ENCODE assay signal across 1 cellular context in the genomic region with DNA sequence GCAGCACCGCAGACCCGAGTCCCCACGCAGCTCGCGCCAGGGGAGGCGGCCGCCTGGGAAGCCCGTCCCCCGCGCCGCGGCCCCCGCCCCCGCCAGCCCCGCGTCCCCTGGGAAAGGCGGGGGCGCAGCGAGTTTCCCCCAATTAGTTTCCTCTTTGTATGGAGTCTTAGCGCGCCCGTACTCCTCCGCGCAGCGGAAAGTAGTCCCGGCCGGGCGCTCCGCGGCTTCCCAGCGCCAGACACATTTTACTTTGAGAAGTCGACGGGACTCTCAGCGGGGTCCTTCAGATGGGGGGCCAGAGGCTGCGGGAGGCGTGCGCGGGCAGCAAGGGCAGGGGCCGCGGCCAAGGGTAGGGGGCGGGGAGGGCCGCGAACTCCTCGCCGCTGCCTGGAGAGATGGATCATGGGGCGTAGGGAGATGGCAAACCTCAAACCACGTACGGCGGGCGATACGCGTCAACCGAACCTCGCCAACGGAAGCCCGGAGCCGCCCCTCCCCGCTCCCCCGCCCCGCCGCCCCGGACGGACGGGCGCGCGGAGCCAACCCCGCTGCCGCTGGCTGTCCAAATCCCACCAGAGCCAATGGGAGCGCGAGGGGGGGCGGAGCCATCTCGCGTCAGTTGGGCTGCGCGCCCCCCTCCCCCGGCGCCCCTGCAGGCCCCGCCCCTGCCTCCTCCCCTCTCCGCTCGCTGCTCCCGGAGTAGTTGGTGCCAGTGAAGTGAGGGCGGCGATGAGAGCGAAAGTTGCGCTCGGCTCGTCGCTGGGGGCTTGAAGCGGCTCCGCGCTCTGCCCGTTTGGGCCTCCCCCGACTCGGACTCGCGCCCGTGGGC.
TF ChIP-seq lines count a peak whose summit lies in the region.

A gene (plus strand): TSS at position 706 of the 829 bp plus-strand sequence. CDS start 238 bp downstream, outside the sequence.

TF ChIP-seq in K562, 482 proteins besides CTCF, POLR2A, EP300 and RAD21 (continued from another document and continues in another):
- TF ChIP-seq, protein P1, sequence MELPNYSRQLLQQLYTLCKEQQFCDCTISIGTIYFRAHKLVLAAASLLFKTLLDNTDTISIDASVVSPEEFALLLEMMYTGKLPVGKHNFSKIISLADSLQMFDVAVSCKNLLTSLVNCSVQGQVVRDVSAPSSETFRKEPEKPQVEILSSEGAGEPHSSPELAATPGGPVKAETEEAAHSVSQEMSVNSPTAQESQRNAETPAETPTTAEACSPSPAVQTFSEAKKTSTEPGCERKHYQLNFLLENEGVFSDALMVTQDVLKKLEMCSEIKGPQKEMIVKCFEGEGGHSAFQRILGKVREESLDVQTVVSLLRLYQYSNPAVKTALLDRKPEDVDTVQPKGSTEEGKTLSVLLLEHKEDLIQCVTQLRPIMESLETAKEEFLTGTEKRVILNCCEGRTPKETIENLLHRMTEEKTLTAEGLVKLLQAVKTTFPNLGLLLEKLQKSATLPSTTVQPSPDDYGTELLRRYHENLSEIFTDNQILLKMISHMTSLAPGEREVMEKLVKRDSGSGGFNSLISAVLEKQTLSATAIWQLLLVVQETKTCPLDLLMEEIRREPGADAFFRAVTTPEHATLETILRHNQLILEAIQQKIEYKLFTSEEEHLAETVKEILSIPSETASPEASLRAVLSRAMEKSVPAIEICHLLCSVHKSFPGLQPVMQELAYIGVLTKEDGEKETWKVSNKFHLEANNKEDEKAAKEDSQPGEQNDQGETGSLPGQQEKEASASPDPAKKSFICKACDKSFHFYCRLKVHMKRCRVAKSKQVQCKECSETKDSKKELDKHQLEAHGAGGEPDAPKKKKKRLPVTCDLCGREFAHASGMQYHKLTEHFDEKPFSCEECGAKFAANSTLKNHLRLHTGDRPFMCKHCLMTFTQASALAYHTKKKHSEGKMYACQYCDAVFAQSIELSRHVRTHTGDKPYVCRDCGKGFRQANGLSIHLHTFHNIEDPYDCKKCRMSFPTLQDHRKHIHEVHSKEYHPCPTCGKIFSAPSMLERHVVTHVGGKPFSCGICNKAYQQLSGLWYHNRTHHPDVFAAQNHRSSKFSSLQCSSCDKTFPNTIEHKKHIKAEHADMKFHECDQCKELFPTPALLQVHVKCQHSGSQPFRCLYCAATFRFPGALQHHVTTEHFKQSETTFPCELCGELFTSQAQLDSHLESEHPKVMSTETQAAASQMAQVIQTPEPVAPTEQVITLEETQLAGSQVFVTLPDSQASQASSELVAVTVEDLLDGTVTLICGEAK (IDR thresholded peaks at IDR 0.05), result no peak
- TF ChIP-seq, protein P1 (CRISPR knock-in tag; IDR thresholded peaks at IDR 0.05), result no peak
- TF ChIP-seq HDAC8 (tag; IDR thresholded peaks at IDR 0.05) (no peak), ZKSCAN1 (IDR thresholded peaks at IDR 0.05; ENCODE audit: low read depth, low read length) (no peak), PHF8 (IDR thresholded peaks at IDR 0.05; ENCODE audit: borderline replicate concordance, low read length) (peak; percentile 49; the same call in 1 of the 2 replicates), HLTF (IDR thresholded peaks at IDR 0.05) (no peak), STAG1 (CRISPR knock-in tag; IDR thresholded peaks at IDR 0.05; ENCODE audit: borderline replicate concordance) (no peak), POLR3G (IDR thresholded peaks at IDR 0.05; ENCODE audit: extremely low read depth, insufficient read length, insufficient replicate concordance) (no peak), ETV1 (tag; conservative IDR thresholded peaks at IDR 0.05; ENCODE audit: low read depth) (peak; percentile 19; the same call in 1 of the 2 replicates)
- TF ChIP-seq, protein P2, sequence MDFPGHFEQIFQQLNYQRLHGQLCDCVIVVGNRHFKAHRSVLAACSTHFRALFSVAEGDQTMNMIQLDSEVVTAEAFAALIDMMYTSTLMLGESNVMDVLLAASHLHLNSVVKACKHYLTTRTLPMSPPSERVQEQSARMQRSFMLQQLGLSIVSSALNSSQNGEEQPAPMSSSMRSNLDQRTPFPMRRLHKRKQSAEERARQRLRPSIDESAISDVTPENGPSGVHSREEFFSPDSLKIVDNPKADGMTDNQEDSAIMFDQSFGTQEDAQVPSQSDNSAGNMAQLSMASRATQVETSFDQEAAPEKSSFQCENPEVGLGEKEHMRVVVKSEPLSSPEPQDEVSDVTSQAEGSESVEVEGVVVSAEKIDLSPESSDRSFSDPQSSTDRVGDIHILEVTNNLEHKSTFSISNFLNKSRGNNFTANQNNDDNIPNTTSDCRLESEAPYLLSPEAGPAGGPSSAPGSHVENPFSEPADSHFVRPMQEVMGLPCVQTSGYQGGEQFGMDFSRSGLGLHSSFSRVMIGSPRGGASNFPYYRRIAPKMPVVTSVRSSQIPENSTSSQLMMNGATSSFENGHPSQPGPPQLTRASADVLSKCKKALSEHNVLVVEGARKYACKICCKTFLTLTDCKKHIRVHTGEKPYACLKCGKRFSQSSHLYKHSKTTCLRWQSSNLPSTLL (IDR thresholded peaks at IDR 0.05), result no peak
- TF ChIP-seq, protein P3, sequence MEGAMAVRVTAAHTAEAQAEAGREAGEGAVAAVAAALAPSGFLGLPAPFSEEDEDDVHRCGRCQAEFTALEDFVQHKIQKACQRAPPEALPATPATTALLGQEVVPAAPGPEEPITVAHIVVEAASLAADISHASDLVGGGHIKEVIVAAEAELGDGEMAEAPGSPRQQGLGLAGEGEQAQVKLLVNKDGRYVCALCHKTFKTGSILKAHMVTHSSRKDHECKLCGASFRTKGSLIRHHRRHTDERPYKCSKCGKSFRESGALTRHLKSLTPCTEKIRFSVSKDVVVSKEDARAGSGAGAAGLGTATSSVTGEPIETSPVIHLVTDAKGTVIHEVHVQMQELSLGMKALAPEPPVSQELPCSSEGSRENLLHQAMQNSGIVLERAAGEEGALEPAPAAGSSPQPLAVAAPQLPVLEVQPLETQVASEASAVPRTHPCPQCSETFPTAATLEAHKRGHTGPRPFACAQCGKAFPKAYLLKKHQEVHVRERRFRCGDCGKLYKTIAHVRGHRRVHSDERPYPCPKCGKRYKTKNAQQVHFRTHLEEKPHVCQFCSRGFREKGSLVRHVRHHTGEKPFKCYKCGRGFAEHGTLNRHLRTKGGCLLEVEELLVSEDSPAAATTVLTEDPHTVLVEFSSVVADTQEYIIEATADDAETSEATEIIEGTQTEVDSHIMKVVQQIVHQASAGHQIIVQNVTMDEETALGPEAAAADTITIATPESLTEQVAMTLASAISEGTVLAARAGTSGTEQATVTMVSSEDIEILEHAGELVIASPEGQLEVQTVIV (CRISPR knock-in tag; IDR thresholded peaks at IDR 0.05; ENCODE audit: borderline replicate concordance), result no peak
- TF ChIP-seq, protein P4, sequence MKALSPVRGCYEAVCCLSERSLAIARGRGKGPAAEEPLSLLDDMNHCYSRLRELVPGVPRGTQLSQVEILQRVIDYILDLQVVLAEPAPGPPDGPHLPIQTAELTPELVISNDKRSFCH (CRISPR knock-in tag; IDR thresholded peaks at IDR 0.05), result no peak
- TF ChIP-seq, protein P4 (tag; IDR thresholded peaks at IDR 0.05), result no peak
- TF ChIP-seq, protein P5, sequence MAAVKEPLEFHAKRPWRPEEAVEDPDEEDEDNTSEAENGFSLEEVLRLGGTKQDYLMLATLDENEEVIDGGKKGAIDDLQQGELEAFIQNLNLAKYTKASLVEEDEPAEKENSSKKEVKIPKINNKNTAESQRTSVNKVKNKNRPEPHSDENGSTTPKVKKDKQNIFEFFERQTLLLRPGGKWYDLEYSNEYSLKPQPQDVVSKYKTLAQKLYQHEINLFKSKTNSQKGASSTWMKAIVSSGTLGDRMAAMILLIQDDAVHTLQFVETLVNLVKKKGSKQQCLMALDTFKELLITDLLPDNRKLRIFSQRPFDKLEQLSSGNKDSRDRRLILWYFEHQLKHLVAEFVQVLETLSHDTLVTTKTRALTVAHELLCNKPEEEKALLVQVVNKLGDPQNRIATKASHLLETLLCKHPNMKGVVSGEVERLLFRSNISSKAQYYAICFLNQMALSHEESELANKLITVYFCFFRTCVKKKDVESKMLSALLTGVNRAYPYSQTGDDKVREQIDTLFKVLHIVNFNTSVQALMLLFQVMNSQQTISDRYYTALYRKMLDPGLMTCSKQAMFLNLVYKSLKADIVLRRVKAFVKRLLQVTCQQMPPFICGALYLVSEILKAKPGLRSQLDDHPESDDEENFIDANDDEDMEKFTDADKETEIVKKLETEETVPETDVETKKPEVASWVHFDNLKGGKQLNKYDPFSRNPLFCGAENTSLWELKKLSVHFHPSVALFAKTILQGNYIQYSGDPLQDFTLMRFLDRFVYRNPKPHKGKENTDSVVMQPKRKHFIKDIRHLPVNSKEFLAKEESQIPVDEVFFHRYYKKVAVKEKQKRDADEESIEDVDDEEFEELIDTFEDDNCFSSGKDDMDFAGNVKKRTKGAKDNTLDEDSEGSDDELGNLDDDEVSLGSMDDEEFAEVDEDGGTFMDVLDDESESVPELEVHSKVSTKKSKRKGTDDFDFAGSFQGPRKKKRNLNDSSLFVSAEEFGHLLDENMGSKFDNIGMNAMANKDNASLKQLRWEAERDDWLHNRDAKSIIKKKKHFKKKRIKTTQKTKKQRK (IDR thresholded peaks at IDR 0.05; ENCODE audit: borderline replicate concordance, low read depth, low read length), result no peak
- TF ChIP-seq, protein P6, sequence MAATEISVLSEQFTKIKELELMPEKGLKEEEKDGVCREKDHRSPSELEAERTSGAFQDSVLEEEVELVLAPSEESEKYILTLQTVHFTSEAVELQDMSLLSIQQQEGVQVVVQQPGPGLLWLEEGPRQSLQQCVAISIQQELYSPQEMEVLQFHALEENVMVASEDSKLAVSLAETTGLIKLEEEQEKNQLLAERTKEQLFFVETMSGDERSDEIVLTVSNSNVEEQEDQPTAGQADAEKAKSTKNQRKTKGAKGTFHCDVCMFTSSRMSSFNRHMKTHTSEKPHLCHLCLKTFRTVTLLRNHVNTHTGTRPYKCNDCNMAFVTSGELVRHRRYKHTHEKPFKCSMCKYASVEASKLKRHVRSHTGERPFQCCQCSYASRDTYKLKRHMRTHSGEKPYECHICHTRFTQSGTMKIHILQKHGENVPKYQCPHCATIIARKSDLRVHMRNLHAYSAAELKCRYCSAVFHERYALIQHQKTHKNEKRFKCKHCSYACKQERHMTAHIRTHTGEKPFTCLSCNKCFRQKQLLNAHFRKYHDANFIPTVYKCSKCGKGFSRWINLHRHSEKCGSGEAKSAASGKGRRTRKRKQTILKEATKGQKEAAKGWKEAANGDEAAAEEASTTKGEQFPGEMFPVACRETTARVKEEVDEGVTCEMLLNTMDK (IDR thresholded peaks at IDR 0.05; ENCODE audit: borderline replicate concordance, insufficient read depth, low read depth, low read length, poor library complexity, severe bottlenecking), result no peak
- TF ChIP-seq, protein P7, sequence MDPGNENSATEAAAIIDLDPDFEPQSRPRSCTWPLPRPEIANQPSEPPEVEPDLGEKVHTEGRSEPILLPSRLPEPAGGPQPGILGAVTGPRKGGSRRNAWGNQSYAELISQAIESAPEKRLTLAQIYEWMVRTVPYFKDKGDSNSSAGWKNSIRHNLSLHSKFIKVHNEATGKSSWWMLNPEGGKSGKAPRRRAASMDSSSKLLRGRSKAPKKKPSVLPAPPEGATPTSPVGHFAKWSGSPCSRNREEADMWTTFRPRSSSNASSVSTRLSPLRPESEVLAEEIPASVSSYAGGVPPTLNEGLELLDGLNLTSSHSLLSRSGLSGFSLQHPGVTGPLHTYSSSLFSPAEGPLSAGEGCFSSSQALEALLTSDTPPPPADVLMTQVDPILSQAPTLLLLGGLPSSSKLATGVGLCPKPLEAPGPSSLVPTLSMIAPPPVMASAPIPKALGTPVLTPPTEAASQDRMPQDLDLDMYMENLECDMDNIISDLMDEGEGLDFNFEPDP (CRISPR knock-in tag; IDR thresholded peaks at IDR 0.05), result no peak
- TF ChIP-seq, protein P8, sequence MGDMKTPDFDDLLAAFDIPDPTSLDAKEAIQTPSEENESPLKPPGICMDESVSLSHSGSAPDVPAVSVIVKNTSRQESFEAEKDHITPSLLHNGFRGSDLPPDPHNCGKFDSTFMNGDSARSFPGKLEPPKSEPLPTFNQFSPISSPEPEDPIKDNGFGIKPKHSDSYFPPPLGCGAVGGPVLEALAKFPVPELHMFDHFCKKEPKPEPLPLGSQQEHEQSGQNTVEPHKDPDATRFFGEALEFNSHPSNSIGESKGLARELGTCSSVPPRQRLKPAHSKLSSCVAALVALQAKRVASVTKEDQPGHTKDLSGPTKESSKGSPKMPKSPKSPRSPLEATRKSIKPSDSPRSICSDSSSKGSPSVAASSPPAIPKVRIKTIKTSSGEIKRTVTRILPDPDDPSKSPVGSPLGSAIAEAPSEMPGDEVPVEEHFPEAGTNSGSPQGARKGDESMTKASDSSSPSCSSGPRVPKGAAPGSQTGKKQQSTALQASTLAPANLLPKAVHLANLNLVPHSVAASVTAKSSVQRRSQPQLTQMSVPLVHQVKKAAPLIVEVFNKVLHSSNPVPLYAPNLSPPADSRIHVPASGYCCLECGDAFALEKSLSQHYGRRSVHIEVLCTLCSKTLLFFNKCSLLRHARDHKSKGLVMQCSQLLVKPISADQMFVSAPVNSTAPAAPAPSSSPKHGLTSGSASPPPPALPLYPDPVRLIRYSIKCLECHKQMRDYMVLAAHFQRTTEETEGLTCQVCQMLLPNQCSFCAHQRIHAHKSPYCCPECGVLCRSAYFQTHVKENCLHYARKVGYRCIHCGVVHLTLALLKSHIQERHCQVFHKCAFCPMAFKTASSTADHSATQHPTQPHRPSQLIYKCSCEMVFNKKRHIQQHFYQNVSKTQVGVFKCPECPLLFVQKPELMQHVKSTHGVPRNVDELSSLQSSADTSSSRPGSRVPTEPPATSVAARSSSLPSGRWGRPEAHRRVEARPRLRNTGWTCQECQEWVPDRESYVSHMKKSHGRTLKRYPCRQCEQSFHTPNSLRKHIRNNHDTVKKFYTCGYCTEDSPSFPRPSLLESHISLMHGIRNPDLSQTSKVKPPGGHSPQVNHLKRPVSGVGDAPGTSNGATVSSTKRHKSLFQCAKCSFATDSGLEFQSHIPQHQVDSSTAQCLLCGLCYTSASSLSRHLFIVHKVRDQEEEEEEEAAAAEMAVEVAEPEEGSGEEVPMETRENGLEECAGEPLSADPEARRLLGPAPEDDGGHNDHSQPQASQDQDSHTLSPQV (IDR thresholded peaks at IDR 0.05), result no peak
